ENCODE assay signal across 17 cellular contexts in genomic region chr1:231705860-231706553, GRCh38.
DNase-seq lines count a peak whose midpoint lies in the region; ATAC-seq and TF ChIP-seq lines count a peak whose summit lies in the region.
"Had no signal": no experiment of that assay in that cellular context is flagged by ENCODE, and none has a peak within 500 bp of the region (broad histone marks: within the 10 kb centered on the region; RNA-seq: fewer than 3 reads in every experiment).

No MANE protein-coding gene starts in this region.

- H2BK5ac ChIP-seq in mesenchymal stem cell (ENCODE audit: low read depth, low read length, poor library complexity, severe bottlenecking): no peak overlapping the region

- no peak overlapping the region for H3K4me3 ChIP-seq in left ventricle myocardium inferior
- H3K4me3 ChIP-seq in right cardiac atrium (ENCODE audit: low read length): no peak overlapping the region
- H3K4me3 ChIP-seq in mesenchymal stem cell (ENCODE audit: insufficient read depth in 1 of 2, low read depth in 1 of 2, low read length in 2 of 2): no peak overlapping the region
- no peak overlapping the region for H3K4me3 ChIP-seq in naive thymus-derived CD4-positive, alpha-beta T cell (ENCODE audit: low read length)
- H3K4me3 ChIP-seq in aorta (ENCODE audit: low read length in 2 of 2): no peak overlapping the region
- H3K4me3 ChIP-seq: BLaER1, GM12878 had no signal

- H3K23ac ChIP-seq in mesenchymal stem cell (ENCODE audit: low read length in 2 of 2): no peak overlapping the region

- no peak overlapping the region for H3K4me2 ChIP-seq in mesenchymal stem cell (ENCODE audit: low read length, poor library complexity, severe bottlenecking)
- H3K4me2 ChIP-seq: BLaER1 had no signal

- CTCF ChIA-PET in naive thymus-derived CD4-positive, alpha-beta T cell (lab: Charles Lee): no interaction called here

- H3K4me1 Mint-ChIP-seq in naive thymus-derived CD4-positive, alpha-beta T cell: peaks cover 0 to 20% (median 4%) of the 10 kb centered on the region in 7 donors

- no peaks in the 10 kb centered on the region for H3K27me3 Mint-ChIP-seq in naive thymus-derived CD4-positive, alpha-beta T cell

- H3K18ac ChIP-seq in mesenchymal stem cell (ENCODE audit: low read depth in 1 of 2, low read length in 2 of 2): no peak overlapping the region

- no peak overlapping the region for H2BK15ac ChIP-seq in mesenchymal stem cell (ENCODE audit: low read depth, poor library complexity, severe bottlenecking)

- no peak overlapping the region for H2BK120ac ChIP-seq in mesenchymal stem cell (ENCODE audit: low read depth, low read length)

- no peak overlapping the region for H3K9ac ChIP-seq in mesenchymal stem cell (ENCODE audit: low read length)
- H3K9ac ChIP-seq: BLaER1 had no signal

- H3K14ac ChIP-seq in mesenchymal stem cell (ENCODE audit: low read length in 2 of 2): no peak overlapping the region

- TF ChIP-seq CTCF in left ventricle myocardium inferior (IDR thresholded peaks at IDR 0.05; ENCODE audit: borderline replicate concordance) (no peak), VCaP (conservative IDR thresholded peaks at IDR 0.05) (no peak)

- peaks cover 22 to 76% (median 63%) of the 10 kb centered on the region in 5 donors for H3K36me3 Mint-ChIP-seq in naive thymus-derived CD4-positive, alpha-beta T cell

- intact Hi-C loops in Right ventricle myocardium inferior (cut with DNase I) (no loop called here), left ventricle myocardium inferior (cut with micrococcal nuclease) (no loop called here), right cardiac atrium (cut with DNase I) (no loop called here), aorta (cut with DNase I) (no loop called here)
- intact Hi-C loops in naive thymus-derived CD4-positive, alpha-beta T cell (cut with micrococcal nuclease): no loop called here

- peaks cover 14% of the 10 kb centered on the region for H3K79me1 ChIP-seq in mesenchymal stem cell (replicated peaks; ENCODE audit: low read length, poor library complexity, severe bottlenecking)

- POLR2A ChIA-PET in naive thymus-derived CD4-positive, alpha-beta T cell (lab: Charles Lee): no interaction called here

- no peak overlapping the region for H4K8ac ChIP-seq in mesenchymal stem cell (ENCODE audit: low read length)

- no peaks in the 10 kb centered on the region for H3K27me3 ChIP-seq in left ventricle myocardium inferior (ENCODE audit: low read depth)
- H3K27me3 ChIP-seq in right cardiac atrium (ENCODE audit: control insufficient read depth, insufficient read depth): no peaks in the 10 kb centered on the region
- H3K27me3 ChIP-seq in mesenchymal stem cell (ENCODE audit: control insufficient read depth in 1 of 2, insufficient read depth in 1 of 2, low read length in 2 of 2): no peaks in the 10 kb centered on the region
- no peaks in the 10 kb centered on the region for H3K27me3 ChIP-seq in naive thymus-derived CD4-positive, alpha-beta T cell (ENCODE audit: control insufficient read depth in 2 of 2, insufficient read depth in 2 of 2, low read length in 2 of 2)
- no peaks in the 10 kb centered on the region for H3K27me3 ChIP-seq in aorta (ENCODE audit: control insufficient read depth in 1 of 2, insufficient read depth in 2 of 2, low read length in 1 of 2)
- H3K27me3 ChIP-seq: BLaER1 had no signal

- no peak overlapping the region for H3K27ac Mint-ChIP-seq in naive thymus-derived CD4-positive, alpha-beta T cell
- H3K27ac Mint-ChIP-seq: CD8-positive, alpha-beta T cell had no signal

- no peak overlapping the region for H2AK5ac ChIP-seq in mesenchymal stem cell (ENCODE audit: low read length, severe bottlenecking)

- H3K36me3 ChIP-seq in left ventricle myocardium inferior (no peaks in the 10 kb centered on the region), mesenchymal stem cell (ENCODE audit: control insufficient read depth in 1 of 2, insufficient read depth in 2 of 2, low read depth in 1 of 2, low read length in 2 of 2) (peaks cover 0 to 6% of the 10 kb centered on the region in 2 experiments), aorta (ENCODE audit: control insufficient read depth in 1 of 2, insufficient read depth in 2 of 2, low read length in 1 of 2) (no peaks in the 10 kb centered on the region)
- peaks cover 0 to 16% (median 3%) of the 10 kb centered on the region in 3 experiments for H3K36me3 ChIP-seq in naive thymus-derived CD4-positive, alpha-beta T cell (ENCODE audit: control insufficient read depth in 2 of 3, insufficient read depth in 3 of 3, low read length in 3 of 3)

- no peak overlapping the region for H3K4ac ChIP-seq in mesenchymal stem cell (ENCODE audit: low read depth in 1 of 2, low read length in 2 of 2)

- DNase-seq in Right ventricle myocardium inferior (ENCODE audit: missing footprints): no peak
- no peak for DNase-seq in left ventricle myocardium inferior
- no peak for DNase-seq in right cardiac atrium
- DNase-seq in mesenchymal stem cell: no peak
- no peak for DNase-seq in naive thymus-derived CD4-positive, alpha-beta T cell
- DNase-seq in aorta: no peak
- DNase-seq: CD8-positive, alpha-beta T cell; DND-41; GDM1; NCI-H1105; NCI-H1694 treated with DMSO at 0.1 percent for 48 hours; NCI-H226; NCI-H526; SIG-M5 had no signal

- H3K4me1 ChIP-seq in left ventricle myocardium inferior (peaks cover 22% of the 10 kb centered on the region), right cardiac atrium (ENCODE audit: control insufficient read depth, insufficient read depth, low read length) (no peaks in the 10 kb centered on the region), mesenchymal stem cell (ENCODE audit: control insufficient read depth, insufficient read depth, low read depth, low read length) (peaks cover 2% of the 10 kb centered on the region), aorta (ENCODE audit: control insufficient read depth in 1 of 2, insufficient read depth in 2 of 2, low read length in 2 of 2) (no peaks in the 10 kb centered on the region)
- H3K4me1 ChIP-seq in naive thymus-derived CD4-positive, alpha-beta T cell (ENCODE audit: control insufficient read depth in 2 of 2, insufficient read depth in 2 of 2, low read length in 2 of 2): no peaks in the 10 kb centered on the region
- H3K4me1 ChIP-seq: BLaER1 had no signal

- H4K91ac ChIP-seq in mesenchymal stem cell (ENCODE audit: low read length): no peak overlapping the region

- WGBS in right cardiac atrium: 55% methylated on average over 6 of the region's 6 CpGs
- WGBS in mesenchymal stem cell: 94% methylated on average over 5 of the region's 6 CpGs
- 44 to 53% methylated on average over 6 of the region's 6 CpGs for WGBS in aorta, 2 donors

- no peak overlapping the region for H2BK12ac ChIP-seq in mesenchymal stem cell (ENCODE audit: low read length in 2 of 2)

- no peak overlapping the region for H3K4me3 Mint-ChIP-seq in naive thymus-derived CD4-positive, alpha-beta T cell
- H3K4me3 Mint-ChIP-seq: CD8-positive, alpha-beta T cell had no signal

- H3K9me3 Mint-ChIP-seq in naive thymus-derived CD4-positive, alpha-beta T cell: peaks cover 0 to 4% (median 0%) of the 10 kb centered on the region in 11 donors
- H3K9me3 Mint-ChIP-seq: CD8-positive, alpha-beta T cell had no signal

- no peaks in the 10 kb centered on the region for H3K9me3 ChIP-seq in left ventricle myocardium inferior (replicated peaks)
- no peaks in the 10 kb centered on the region for H3K9me3 ChIP-seq in right cardiac atrium (ENCODE audit: control insufficient read depth, low read length)
- H3K9me3 ChIP-seq in mesenchymal stem cell (ENCODE audit: control insufficient read depth, low read length): no peaks in the 10 kb centered on the region
- no peaks in the 10 kb centered on the region for H3K9me3 ChIP-seq in naive thymus-derived CD4-positive, alpha-beta T cell (ENCODE audit: control insufficient read depth in 2 of 3, low read length in 3 of 3)
- no peaks in the 10 kb centered on the region for H3K9me3 ChIP-seq in aorta (ENCODE audit: control insufficient read depth, low read length)

- ATAC-seq in Right ventricle myocardium inferior (peak; percentile 64), right cardiac atrium (peak; percentile 23 to 57), aorta (ENCODE audit: low FRiP score) (no peak)
- ATAC-seq in naive thymus-derived CD4-positive, alpha-beta T cell: no peak
- ATAC-seq: CD8-positive, alpha-beta T cell; GM12878 had no signal

- no peak overlapping the region for H2AFZ ChIP-seq in mesenchymal stem cell (ENCODE audit: low read depth, low read length)

- H3K27ac ChIP-seq in left ventricle myocardium inferior (replicated peaks): no peak overlapping the region
- peak overlapping the region; percentile 73 for H3K27ac ChIP-seq in VCaP
- no peak overlapping the region for H3K27ac ChIP-seq in right cardiac atrium (ENCODE audit: low read length)
- H3K27ac ChIP-seq in mesenchymal stem cell (ENCODE audit: low read length, poor library complexity, severe bottlenecking): no peak overlapping the region
- no peak overlapping the region for H3K27ac ChIP-seq in naive thymus-derived CD4-positive, alpha-beta T cell (ENCODE audit: low read depth, low read length)
- no peak overlapping the region for H3K27ac ChIP-seq in aorta (ENCODE audit: low read depth in 1 of 2, low read length in 2 of 2)
- H3K27ac ChIP-seq: BLaER1 had no signal

Comparison
In these comparisons a context has a peak if more than half of its experiments do, and no peak if none do; other contexts are left out.
1. ATAC-seq: peak in Right ventricle myocardium inferior (single experiment) and right cardiac atrium (2 of 2); none in naive thymus-derived CD4-positive, alpha-beta T cell (single experiment) and aorta (single experiment).